ENCODE assay signal across 8 cellular contexts in the genomic region with DNA sequence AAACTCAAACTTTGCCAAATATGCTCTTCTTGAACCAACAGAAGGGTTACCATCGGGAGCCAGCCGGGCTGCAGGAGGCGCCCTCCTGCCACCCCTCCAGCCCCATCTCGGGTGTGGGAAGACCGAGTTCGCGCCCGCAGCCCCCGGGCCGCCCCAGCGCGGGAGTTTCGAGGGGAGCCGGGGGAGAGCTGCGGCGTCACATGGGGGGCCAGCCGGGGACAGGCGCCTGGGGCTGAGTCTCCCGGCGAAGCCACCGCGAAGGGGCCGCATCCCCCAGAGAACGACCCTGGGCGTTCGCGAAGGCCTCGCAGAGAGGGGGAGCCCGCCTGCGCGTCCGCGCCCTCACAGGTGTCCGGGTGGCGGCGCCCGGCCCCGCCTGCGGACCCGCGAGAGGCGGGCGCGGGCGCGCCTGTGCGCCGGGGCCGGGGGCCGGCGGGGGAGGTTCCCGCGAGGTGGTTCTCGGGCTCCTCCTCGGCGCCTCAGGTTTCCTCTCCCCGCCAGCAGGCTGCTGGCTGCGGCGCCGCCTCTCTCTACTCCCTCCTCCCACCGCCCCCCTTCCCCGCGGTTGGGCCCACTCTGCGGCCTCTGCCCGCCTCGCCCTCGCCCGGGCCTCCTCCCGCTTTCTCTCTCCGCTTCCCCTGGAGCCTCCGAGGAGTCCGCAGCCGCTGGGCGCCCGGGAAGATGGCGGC. TPM values are rescaled to one million over a fixed set of nuclear protein-coding genes. Genes with fewer than 3 reads are reported as not detected.
A peak's percentile ranks its signal among the peaks of the same experiment; 100 is the strongest.
DNase-seq lines count a peak whose midpoint lies in the region; ATAC-seq, FAIRE-seq and TF ChIP-seq lines count a peak whose summit lies in the region.

A gene with protein sequence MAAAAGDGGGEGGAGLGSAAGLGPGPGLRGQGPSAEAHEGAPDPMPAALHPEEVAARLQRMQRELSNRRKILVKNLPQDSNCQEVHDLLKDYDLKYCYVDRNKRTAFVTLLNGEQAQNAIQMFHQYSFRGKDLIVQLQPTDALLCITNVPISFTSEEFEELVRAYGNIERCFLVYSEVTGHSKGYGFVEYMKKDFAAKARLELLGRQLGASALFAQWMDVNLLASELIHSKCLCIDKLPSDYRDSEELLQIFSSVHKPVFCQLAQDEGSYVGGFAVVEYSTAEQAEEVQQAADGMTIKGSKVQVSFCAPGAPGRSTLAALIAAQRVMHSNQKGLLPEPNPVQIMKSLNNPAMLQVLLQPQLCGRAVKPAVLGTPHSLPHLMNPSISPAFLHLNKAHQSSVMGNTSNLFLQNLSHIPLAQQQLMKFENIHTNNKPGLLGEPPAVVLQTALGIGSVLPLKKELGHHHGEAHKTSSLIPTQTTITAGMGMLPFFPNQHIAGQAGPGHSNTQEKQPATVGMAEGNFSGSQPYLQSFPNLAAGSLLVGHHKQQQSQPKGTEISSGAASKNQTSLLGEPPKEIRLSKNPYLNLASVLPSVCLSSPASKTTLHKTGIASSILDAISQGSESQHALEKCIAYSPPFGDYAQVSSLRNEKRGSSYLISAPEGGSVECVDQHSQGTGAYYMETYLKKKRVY (plus strand): TSS at position 584 of the 689 bp plus-strand sequence. CDS start 98 bp downstream, at position 682.

- TF ChIP-seq CTCF in C4-2B (conservative IDR thresholded peaks at IDR 0.05) (peak; percentile 78), astrocyte (IDR thresholded peaks at IDR 0.05; ENCODE audit: insufficient read depth, low read depth, low read length) (no peak), hepatocyte (IDR thresholded peaks at IDR 0.05; ENCODE audit: poor library complexity) (peak; percentile 67)

- H3K4me1 ChIP-seq in astrocyte (ENCODE audit: insufficient read depth, low read length) (peaks cover 7% of the 10 kb centered on the region), hepatocyte (ENCODE audit: insufficient read depth) (peaks cover 23% of the 10 kb centered on the region)

- peaks cover 7% of the 10 kb centered on the region for H3K27me3 Mint-ChIP-seq in T-helper 17 cell
- no peaks in the 10 kb centered on the region for H3K27me3 Mint-ChIP-seq in astrocyte (ENCODE audit: low read depth, unreplicated experiment)

- H3K4me2 ChIP-seq in astrocyte (ENCODE audit: low read length) (peak within 1 kb of the TSS; percentile 99), hepatocyte (peak within 1 kb of the TSS; percentile 88)

- H3K4me3 Mint-ChIP-seq in T-helper 17 cell (peak within 1 kb of the TSS; percentile 90), astrocyte (ENCODE audit: unreplicated experiment) (peak within 1 kb of the TSS; percentile 91)

- WGBS in hepatocyte (ENCODE audit: low lambda C conversion rate, missing lambda C conversion rate), result 0% methylated on average over 18 of the region's 76 CpGs

- peak within 1 kb of the TSS; percentile 72 for H3K27ac ChIP-seq in C4-2B
- H3K27ac ChIP-seq in astrocyte (ENCODE audit: low read depth, low read length), result no peak within 1 kb of the TSS
- peak within 1 kb of the TSS; percentile 88 for H3K27ac ChIP-seq in hepatocyte

- peak within 1 kb of the TSS; percentile 49 for H3K27ac Mint-ChIP-seq in T-helper 17 cell
- H3K27ac Mint-ChIP-seq in astrocyte (ENCODE audit: unreplicated experiment), result peak within 1 kb of the TSS; percentile 22

- no peaks in the 10 kb centered on the region for H3K79me2 ChIP-seq in astrocyte (ENCODE audit: insufficient read depth, low read length)
- H3K79me2 ChIP-seq in hepatocyte, result peaks cover 37% of the 10 kb centered on the region

- no peaks in the 10 kb centered on the region for H3K36me3 Mint-ChIP-seq in T-helper 17 cell (ENCODE audit: low read depth)
- H3K36me3 Mint-ChIP-seq in astrocyte (ENCODE audit: low read depth, unreplicated experiment), result no peaks in the 10 kb centered on the region

- H3K4me3 ChIP-seq in astrocyte (ENCODE audit: insufficient read depth, low read depth, low read length) (peak within 1 kb of the TSS; percentile 68), hepatocyte (peak within 1 kb of the TSS; percentile 93)

- FAIRE-seq in astrocyte (lab: Jason Lieb, UNC), result no peak

- no peaks in the 10 kb centered on the region for H3K27me3 ChIP-seq in astrocyte (ENCODE audit: insufficient read depth, low read length)
- H3K27me3 ChIP-seq in hepatocyte, result no peaks in the 10 kb centered on the region

- DNase-seq in NCI-H1092 (lab: John Stamatoyannopoulos, UW), result peak; percentile 51
- DNase-seq in T-helper 17 cell, result peak; percentile 27 to 50 (median 45)
- peak; percentile 55 for DNase-seq in astrocyte (ENCODE audit: low read depth)
- peak; percentile 91 for DNase-seq in hepatocyte (ENCODE audit: low spot score)
- DNase-seq in retina, result peak; percentile 85
- DNase-seq in NK-92 (lab: John Stamatoyannopoulos, UW; ENCODE audit: unreplicated experiment), result no peak

- H3K4me1 Mint-ChIP-seq in T-helper 17 cell (peaks cover 19% of the 10 kb centered on the region), astrocyte (ENCODE audit: low read depth, unreplicated experiment) (peaks cover 5% of the 10 kb centered on the region)

- ATAC-seq in GM21360 (IDR thresholded peaks at IDR 0.05; ENCODE audit: unreplicated experiment) (peak; percentile 58), T-helper 17 cell (peak; percentile 84)

- H3K36me3 ChIP-seq in astrocyte (ENCODE audit: insufficient read depth, low read length), result no peaks in the 10 kb centered on the region
- no peaks in the 10 kb centered on the region for H3K36me3 ChIP-seq in hepatocyte (replicated peaks; ENCODE audit: insufficient read depth, low read depth)

- no peaks in the 10 kb centered on the region for H3K9me3 Mint-ChIP-seq in astrocyte (ENCODE audit: unreplicated experiment)

- H3K9ac ChIP-seq in astrocyte (ENCODE audit: low read length), result peak within 1 kb of the TSS; percentile 78

- H2AFZ ChIP-seq in astrocyte (ENCODE audit: low read depth, low read length) (peak within 1 kb of the TSS; percentile 98), hepatocyte (peak within 1 kb of the TSS; percentile 96)

- H4K20me1 ChIP-seq in astrocyte (ENCODE audit: insufficient read depth, low read length) (peaks cover 4% of the 10 kb centered on the region), hepatocyte (ENCODE audit: insufficient read depth, poor library complexity, severe bottlenecking) (peaks cover 10% of the 10 kb centered on the region)

- H3K9me2 ChIP-seq in hepatocyte (replicated peaks; ENCODE audit: insufficient read depth), result no peaks in the 10 kb centered on the region

- H3K9me3 ChIP-seq in T-helper 17 cell (ENCODE audit: control insufficient read depth, low read length, poor library complexity, severe bottlenecking), result no peaks in the 10 kb centered on the region
- H3K9me3 ChIP-seq in astrocyte (ENCODE audit: insufficient read depth, low read depth, low read length), result no peaks in the 10 kb centered on the region
- H3K9me3 ChIP-seq in hepatocyte (ENCODE audit: low read depth), result no peaks in the 10 kb centered on the region

RNA-seq across cellular contexts. Expression of the gene that starts here (rescaled TPM):
- total RNA-seq in T-helper 17 cell (1 to 10 TPM; 1.5 to 1.6 TPM), astrocyte (6.6 and 7.1 TPM in 2 replicates), hepatocyte (28.6 and 30.5 TPM in 2 replicates)
- polyA plus RNA-seq in hepatocyte, result 7.9 and 14.1 TPM in 2 replicates
